9 cellular contexts compared by ENCODE assay signal in the genomic region with DNA sequence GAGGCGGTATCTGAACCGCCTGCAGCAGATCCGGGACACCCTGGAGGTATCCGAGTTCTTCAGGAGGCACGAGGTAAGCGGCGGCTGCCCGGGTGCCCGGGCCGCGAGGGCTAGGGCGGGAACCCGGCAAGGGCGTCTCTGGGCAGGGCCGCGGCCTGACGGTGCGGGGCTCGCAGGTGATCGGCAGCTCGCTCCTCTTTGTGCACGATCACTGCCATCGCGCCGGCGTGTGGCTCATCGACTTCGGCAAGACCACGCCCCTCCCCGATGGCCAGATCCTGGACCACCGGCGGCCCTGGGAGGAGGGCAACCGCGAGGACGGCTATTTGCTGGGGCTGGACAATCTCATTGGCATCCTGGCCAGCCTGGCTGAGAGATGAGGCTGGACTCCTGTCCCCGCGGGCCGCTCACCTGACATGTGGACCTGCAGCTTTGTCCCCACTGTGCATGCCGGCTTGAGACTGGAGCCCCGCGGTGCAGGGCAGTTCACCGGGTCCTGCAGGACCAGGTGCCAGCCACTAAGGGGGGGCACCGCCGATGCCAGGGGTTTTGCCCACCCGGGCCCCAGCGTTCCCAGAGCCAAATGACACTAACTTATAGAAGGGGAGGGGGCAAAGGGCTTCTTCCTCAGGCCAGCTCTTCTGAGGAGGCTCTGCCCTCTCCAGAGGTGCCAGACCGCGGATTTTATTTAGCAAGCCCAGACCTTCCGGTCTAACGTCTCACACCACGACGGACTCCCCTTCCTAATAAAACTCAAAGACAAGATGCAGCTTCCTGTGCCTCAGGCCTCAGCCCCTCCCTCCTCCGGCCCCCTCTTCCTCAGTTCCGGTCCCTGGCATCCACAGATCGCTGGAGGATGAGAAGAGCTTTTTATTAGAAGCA. TPM values are rescaled to one million over a fixed set of nuclear protein-coding genes. Genes with fewer than 3 reads are reported as not detected.
DNase-seq lines count a peak whose midpoint lies in the region; ATAC-seq and TF ChIP-seq lines count a peak whose summit lies in the region.
"Had no signal": no experiment of that assay in that cellular context is flagged by ENCODE, and none has a peak within 500 bp of the region (broad histone marks: within the 10 kb centered on the region; RNA-seq: fewer than 3 reads in every experiment).

No MANE protein-coding gene starts in this region.

- H2BK15ac ChIP-seq in neuronal stem cell (ENCODE audit: low read length) = no peak overlapping the region

- H3K18ac ChIP-seq in neuronal stem cell (ENCODE audit: low read length) = peak overlapping the region; percentile 84

- H3K9me3 ChIP-seq in ES-I3 (ENCODE audit: control insufficient read depth, insufficient read depth, low read length) = no peaks in the 10 kb centered on the region
- no peaks in the 10 kb centered on the region for H3K9me3 ChIP-seq in Loucy (ENCODE audit: insufficient read depth, low read depth, low read length)
- peaks cover 0 to 5% of the 10 kb centered on the region in 2 donors for H3K9me3 ChIP-seq in neuronal stem cell (replicated peaks in 1 of 2; ENCODE audit: control insufficient read depth in 2 of 2, insufficient read depth in 1 of 2, low read depth in 1 of 2, low read length in 2 of 2)

- no peak for TF ChIP-seq CTCF in Loucy (conservative IDR thresholded peaks at IDR 0.05; ENCODE audit: low read length)

- peak overlapping the region; percentile 11 for H2BK5ac ChIP-seq in neuronal stem cell (ENCODE audit: low read length)

- no peaks in the 10 kb centered on the region for H3K79me2 ChIP-seq in Loucy (ENCODE audit: insufficient read depth, low read length)

- no peak overlapping the region for H3K4ac ChIP-seq in neuronal stem cell (ENCODE audit: low read length)

- DNase-seq in ecto neural progenitor cell (ENCODE audit: low spot score) (peak; percentile 64), neuronal stem cell (ENCODE audit: low spot score) (no peak), HT-29 (ENCODE audit: low spot score) (no peak), cerebellar nuclear complex (lab: John Stamatoyannopoulos, UW) (no peak)
- DNase-seq: NCI-H2227 treated with DMSO at 0.1 percent for 48 hours had no signal

- peak overlapping the region; percentile 92 for H3K23ac ChIP-seq in neuronal stem cell (ENCODE audit: low read depth, low read length, poor library complexity)

- H2BK12ac ChIP-seq in neuronal stem cell (ENCODE audit: low read length) = no peak overlapping the region

- H2AK5ac ChIP-seq in neuronal stem cell (ENCODE audit: low read depth, low read length) = peak overlapping the region; percentile 89

- H3F3A ChIP-seq in Loucy (ENCODE audit: low read depth) = no peaks in the 10 kb centered on the region

- H3K36me3 ChIP-seq in ES-I3 (ENCODE audit: insufficient read depth, low read length) (no peaks in the 10 kb centered on the region), Loucy (ENCODE audit: insufficient read depth, low read length) (no peaks in the 10 kb centered on the region), neuronal stem cell (replicated peaks in 1 of 2; ENCODE audit: control insufficient read depth in 2 of 2, insufficient read depth in 2 of 2, low read length in 2 of 2) (no peaks in the 10 kb centered on the region)

- WGBS in neuronal stem cell (ENCODE audit: extremely low coverage in 2 of 2, insufficient read length in 2 of 2, insufficient replicate concordance in 1 of 2), 2 donors = no CpG with 5 or more reads among the region's 55 CpGs

- H3K9ac ChIP-seq in ES-I3 (ENCODE audit: low read depth, low read length) (peak overlapping the region; percentile 35), Loucy (ENCODE audit: low read depth, low read length, poor library complexity, severe bottlenecking) (peak overlapping the region; percentile 71), neuronal stem cell (ENCODE audit: low read depth, low read length, poor library complexity) (peak overlapping the region; percentile 78)

- H3K4me2 ChIP-seq in Loucy (ENCODE audit: low read depth, low read length, poor library complexity, severe bottlenecking) (peak overlapping the region; percentile 59), neuronal stem cell (ENCODE audit: insufficient read depth, low read length, poor library complexity, severe bottlenecking) (peak overlapping the region; percentile 56)

- no peaks in the 10 kb centered on the region for H4K20me1 ChIP-seq in Loucy (ENCODE audit: insufficient read depth, low read length, poor library complexity, severe bottlenecking)

- H2AFZ ChIP-seq in Loucy (ENCODE audit: low read length) (no peak overlapping the region), neuronal stem cell (ENCODE audit: low read length) (peak overlapping the region; percentile 11)

- H3K4me3 ChIP-seq in Loucy (ENCODE audit: low read length, poor library complexity, severe bottlenecking) (peak overlapping the region; percentile 53), neuronal stem cell (ENCODE audit: low read length in 2 of 2) (peak overlapping the region in 1 of 2 donors; percentile 8)

- H3K27ac ChIP-seq in neuronal stem cell (replicated peaks; ENCODE audit: low read length) = no peak overlapping the region

- H4K91ac ChIP-seq in neuronal stem cell (ENCODE audit: low read depth, low read length, poor library complexity) = no peak overlapping the region

- H4K8ac ChIP-seq in neuronal stem cell (ENCODE audit: low read depth, low read length) = no peak overlapping the region

- no peaks in the 10 kb centered on the region for H3K27me3 ChIP-seq in Loucy (ENCODE audit: insufficient read depth, low read length, poor library complexity, severe bottlenecking)
- peaks cover 34 to 92% (median 90%) of the 10 kb centered on the region in 3 experiments for H3K27me3 ChIP-seq in neuronal stem cell (ENCODE audit: control insufficient read depth in 3 of 3, insufficient read depth in 3 of 3, low read depth in 1 of 3, low read length in 3 of 3)

- no peak for ATAC-seq in HG03565 (IDR thresholded peaks at IDR 0.05; ENCODE audit: unreplicated experiment)

- H3K9me2 ChIP-seq in Loucy (replicated peaks; ENCODE audit: low read depth, low read length) = no peaks in the 10 kb centered on the region

- H3K14ac ChIP-seq in neuronal stem cell (ENCODE audit: low read length) = no peak overlapping the region

- H3K4me1 ChIP-seq in ES-I3 (ENCODE audit: insufficient read depth, low read length) (no peaks in the 10 kb centered on the region), Loucy (ENCODE audit: insufficient read depth, low read length, poor library complexity, severe bottlenecking) (peaks cover 9% of the 10 kb centered on the region), neuronal stem cell (ENCODE audit: control insufficient read depth in 2 of 2, insufficient read depth in 1 of 2, low read depth in 1 of 2, low read length in 2 of 2) (peaks cover 3 to 16% of the 10 kb centered on the region in 2 donors)

- H2BK120ac ChIP-seq in neuronal stem cell (ENCODE audit: low read depth, low read length) = peak overlapping the region; percentile 57

- peaks cover 1% of the 10 kb centered on the region for H3K79me1 ChIP-seq in neuronal stem cell (ENCODE audit: low read depth, low read length)

RNA-seq across cellular contexts. Expression of gene ITPKA, which starts 9.4 kb away (rescaled TPM):
- 0.46 TPM for polyA plus RNA-seq in neuronal stem cell (2013, experiment 1 of 2)
- polyA plus RNA-seq in neuronal stem cell (2013, experiment 2 of 2) = 0.47 TPM
- total RNA-seq in HT-29 (2014; rRNA removed; shearing (Covaris generic)) = 7.3 and 9.7 TPM in 2 replicates

RNA-seq across cellular contexts. Expression of gene LTK, which starts 10.6 kb away (rescaled TPM):
- 0.03 TPM for polyA plus RNA-seq in neuronal stem cell (2013, experiment 1 of 2)
- polyA plus RNA-seq in neuronal stem cell (2013, experiment 2 of 2) = 0.06 TPM
- 0.05 TPM in 2 replicates for total RNA-seq in HT-29 (2014; rRNA removed; shearing (Covaris generic))
- total RNA-seq: lung microvascular endothelial cell had no signal

RNA-seq across cellular contexts. Expression of gene RPAP1, which starts 41.0 kb away (rescaled TPM):
- polyA plus RNA-seq in neuronal stem cell (2013, experiment 1 of 2) = 21.6 TPM
- 20.4 TPM for polyA plus RNA-seq in neuronal stem cell (2013, experiment 2 of 2)
- 37.5 and 43.7 TPM in 2 replicates for total RNA-seq in HT-29 (2014; rRNA removed; shearing (Covaris generic))

RNA-seq across cellular contexts. Expression of gene TYRO3, which starts 56.0 kb away (rescaled TPM):
- 121 TPM for polyA plus RNA-seq in neuronal stem cell (2013, experiment 1 of 2)
- polyA plus RNA-seq in neuronal stem cell (2013, experiment 2 of 2) = 118 TPM
- 9.2 and 12.3 TPM in 2 replicates for total RNA-seq in HT-29 (2014; rRNA removed; shearing (Covaris generic))
